ENCODE assay signal across 11 cellular contexts in genomic region chr11:102120437-102120935, GRCh38. TPM values are rescaled to one million over a fixed set of nuclear protein-coding genes. Genes with fewer than 3 reads are reported as not detected.
DNase-seq lines count a peak whose midpoint lies in the region; ATAC-seq and TF ChIP-seq lines count a peak whose summit lies in the region.
"Had no signal": no experiment of that assay in that cellular context is flagged by ENCODE, and none has a peak within 500 bp of the region (broad histone marks: within the 10 kb centered on the region; RNA-seq: fewer than 3 reads in every experiment).

No MANE protein-coding gene starts in this region.

- no peak for TF ChIP-seq CTCF in 22Rv1 (IDR thresholded peaks at IDR 0.05)
- TF ChIP-seq CTCF in breast epithelium (IDR thresholded peaks at IDR 0.05): no peak
- TF ChIP-seq CTCF in left lung (IDR thresholded peaks at IDR 0.05): no peak
- no peak for TF ChIP-seq CTCF in uterus (IDR thresholded peaks at IDR 0.05)

- H3K9ac ChIP-seq in HUES6 (ENCODE audit: low read length): no peak overlapping the region

- H3K36me3 ChIP-seq in HUES6 (ENCODE audit: control insufficient read depth, insufficient read depth, low read length) (peaks cover 18% of the 10 kb centered on the region), breast epithelium (no peaks in the 10 kb centered on the region), left lung (no peaks in the 10 kb centered on the region), uterus (no peaks in the 10 kb centered on the region)

- no peaks in the 10 kb centered on the region for H3K27me3 ChIP-seq in HUES6 (ENCODE audit: control insufficient read depth, insufficient read depth, low read length)
- H3K27me3 ChIP-seq in breast epithelium: no peaks in the 10 kb centered on the region
- H3K27me3 ChIP-seq in left lung: peaks cover 0 to 20% of the 10 kb centered on the region in 2 donors
- H3K27me3 ChIP-seq in uterus: no peaks in the 10 kb centered on the region
- H3K27me3 ChIP-seq: tibial nerve had no signal

- H3K9me3 ChIP-seq in HUES6 (ENCODE audit: control insufficient read depth, insufficient read depth, low read depth, low read length): peaks cover 17% of the 10 kb centered on the region; the same call in 1 of the 2 replicates
- H3K9me3 ChIP-seq in breast epithelium: no peaks in the 10 kb centered on the region
- no peaks in the 10 kb centered on the region for H3K9me3 ChIP-seq in left lung
- no peaks in the 10 kb centered on the region for H3K9me3 ChIP-seq in uterus
- H3K9me3 ChIP-seq: tibial nerve had no signal

- peak overlapping the region; percentile 25 for H3K27ac ChIP-seq in 22Rv1
- 0 out of 2 replicates have a peak overlapping the region, but pooled peaks have one; percentile 5 for H3K27ac ChIP-seq in HUES6 (ENCODE audit: low read depth, low read length)
- H3K27ac ChIP-seq in breast epithelium: peak overlapping the region; percentile 11 to 26
- peak overlapping the region in 1 of 2 donors; percentile 28 for H3K27ac ChIP-seq in left lung
- peak overlapping the region in 1 of 2 donors; percentile 17 for H3K27ac ChIP-seq in uterus

- H3K4me3 ChIP-seq in HUES6 (ENCODE audit: low read depth, low read length): no peak overlapping the region; the same call in 1 of the 2 replicates
- peak overlapping the region in 1 of 3 donors; percentile 12 for H3K4me3 ChIP-seq in breast epithelium
- H3K4me3 ChIP-seq in left lung: no peak overlapping the region
- H3K4me3 ChIP-seq in uterus: peak overlapping the region in 1 of 2 donors; percentile 6
- H3K4me3 ChIP-seq: tibial nerve had no signal

- intact Hi-C loops in breast epithelium (cut with DNase I; ENCODE audit: low total_unique reads) (no loop called here), left lung (cut with DNase I) (no loop called here), uterus (cut with DNase I; ENCODE audit: low total_unique reads) (no loop called here)

- TF ChIP-seq POLR2A in breast epithelium (IDR thresholded peaks at IDR 0.05) (no peak), uterus (IDR thresholded peaks at IDR 0.05) (no peak)

- DNase-seq in breast epithelium (ENCODE audit: low spot score in 2 of 2): no peak
- DNase-seq in left lung: no peak
- DNase-seq in COLO668 (lab: John Stamatoyannopoulos, UW; ENCODE audit: unreplicated experiment): no peak
- DNase-seq in uterus: no peak
- DNase-seq: immature natural killer cell had no signal

- peak; percentile 11 for ATAC-seq in left lung
- no peak for ATAC-seq in esophagus mucosa
- no peak for ATAC-seq in GM21390 (IDR thresholded peaks at IDR 0.05; ENCODE audit: unreplicated experiment)

- H3K4me1 ChIP-seq in HUES6 (ENCODE audit: control insufficient read depth, insufficient read depth, low read length): peaks cover 52% of the 10 kb centered on the region
- H3K4me1 ChIP-seq in breast epithelium: peaks cover 0 to 10% of the 10 kb centered on the region in 2 donors
- peaks cover 26 to 33% of the 10 kb centered on the region in 2 donors for H3K4me1 ChIP-seq in left lung
- peaks cover 0 to 5% of the 10 kb centered on the region in 2 donors for H3K4me1 ChIP-seq in uterus

RNA-seq across cellular contexts. Expression of gene YAP1, which starts 10.2 kb away (rescaled TPM):
- total RNA-seq in breast epithelium (100 to 1,000 TPM; 179 to 215 (median 184) TPM), left lung (100 to 1,000 TPM; 105 to 165 TPM), esophagus mucosa (95.2 TPM), uterus (100 to 1,000 TPM; 168 to 230 (median 194) TPM)
- total RNA-seq: activated T-helper 2 cell treated with anti-CD3 and anti-CD28 coated beads, Interferon-gamma antibody, Interleukin-2, Interleukin-4, amounts not matched to agents 10 μg/mL and 5 μg/mL and 100 μg/mL, durations not matched to agents 14 hours and 24 hours and 36 hours had no signal
